Comparison of ENCODE assay signal across 9 cellular contexts in genomic region chr18:45774065-45774521, GRCh38. TPM values are rescaled to one million over a fixed set of nuclear protein-coding genes. Genes with fewer than 3 reads are reported as not detected.
A peak's percentile ranks its signal among the peaks of the same experiment; 100 is the strongest.
DNase-seq lines count a peak whose midpoint lies in the region; ATAC-seq and TF ChIP-seq lines count a peak whose summit lies in the region.
"Had no signal": no experiment of that assay in that cellular context is flagged by ENCODE, and none has a peak within 500 bp of the region (broad histone marks: within the 10 kb centered on the region; RNA-seq: fewer than 3 reads in every experiment).

No MANE protein-coding gene starts in this region.

- TF ChIP-seq CTCF in lower lobe of right lung (IDR thresholded peaks at IDR 0.05): no peak
- TF ChIP-seq CTCF in lower leg skin (IDR thresholded peaks at IDR 0.05): no peak

- DNase-seq in activated naive CD8-positive, alpha-beta T cell treated with anti-CD3 and anti-CD28 coated beads, Interleukin-2, amount 10 ng/mL, durations not matched to agents 7 days and 5 days: no peak
- no peak for DNase-seq in activated naive CD8-positive, alpha-beta T cell treated with anti-CD3 and anti-CD28 coated beads, Interleukin-2, amount 50 U/mL, for 24 hours
- peak; percentile 61 for DNase-seq in HT-29 (ENCODE audit: low spot score)
- DNase-seq in astrocyte of the hippocampus (ENCODE audit: low read depth, low spot score): peak; percentile 41
- no peak for DNase-seq in lower lobe of right lung
- DNase-seq in T-helper 9 cell: no peak
- DNase-seq in KG1 (lab: John Stamatoyannopoulos, UW): no peak
- no peak for DNase-seq in lower leg skin (ENCODE audit: low spot score in 2 of 2)

- H3K4me1 ChIP-seq in lower lobe of right lung: peaks cover 6% of the 10 kb centered on the region

- H3K27me3 Mint-ChIP-seq in activated naive CD8-positive, alpha-beta T cell treated with anti-CD3 and anti-CD28 coated beads, Interleukin-2, amount 10 ng/mL, durations not matched to agents 7 days and 5 days: peaks cover 53% of the 10 kb centered on the region
- H3K27me3 Mint-ChIP-seq in activated naive CD8-positive, alpha-beta T cell treated with anti-CD3 and anti-CD28 coated beads, Interleukin-2, amount 50 U/mL, for 24 hours: peaks cover 19% of the 10 kb centered on the region

- peaks cover 19% of the 10 kb centered on the region for H3K4me1 Mint-ChIP-seq in activated naive CD8-positive, alpha-beta T cell treated with anti-CD3 and anti-CD28 coated beads, Interleukin-2, amount 10 ng/mL, durations not matched to agents 7 days and 5 days
- peaks cover 20% of the 10 kb centered on the region for H3K4me1 Mint-ChIP-seq in activated naive CD8-positive, alpha-beta T cell treated with anti-CD3 and anti-CD28 coated beads, Interleukin-2, amount 50 U/mL, for 24 hours
- H3K4me1 Mint-ChIP-seq: neural crest cell had no signal

- H3K36me3 ChIP-seq in lower lobe of right lung: no peaks in the 10 kb centered on the region

- H3K4me3 Mint-ChIP-seq in activated naive CD8-positive, alpha-beta T cell treated with anti-CD3 and anti-CD28 coated beads, Interleukin-2, amount 10 ng/mL, durations not matched to agents 7 days and 5 days: no peak overlapping the region
- no peak overlapping the region for H3K4me3 Mint-ChIP-seq in activated naive CD8-positive, alpha-beta T cell treated with anti-CD3 and anti-CD28 coated beads, Interleukin-2, amount 50 U/mL, for 24 hours
- H3K4me3 Mint-ChIP-seq: neural crest cell had no signal

- no peak overlapping the region for H3K27ac Mint-ChIP-seq in activated naive CD8-positive, alpha-beta T cell treated with anti-CD3 and anti-CD28 coated beads, Interleukin-2, amount 10 ng/mL, durations not matched to agents 7 days and 5 days
- H3K27ac Mint-ChIP-seq in activated naive CD8-positive, alpha-beta T cell treated with anti-CD3 and anti-CD28 coated beads, Interleukin-2, amount 50 U/mL, for 24 hours: no peak overlapping the region

- H3K9me3 ChIP-seq in lower lobe of right lung: no peaks in the 10 kb centered on the region

- H3K9me3 Mint-ChIP-seq in activated naive CD8-positive, alpha-beta T cell treated with anti-CD3 and anti-CD28 coated beads, Interleukin-2, amount 10 ng/mL, durations not matched to agents 7 days and 5 days: peaks cover 1% of the 10 kb centered on the region
- H3K9me3 Mint-ChIP-seq in activated naive CD8-positive, alpha-beta T cell treated with anti-CD3 and anti-CD28 coated beads, Interleukin-2, amount 50 U/mL, for 24 hours: peaks cover 4% of the 10 kb centered on the region

- no peak overlapping the region for H3K27ac ChIP-seq in lower lobe of right lung

- intact Hi-C loops in lower lobe of right lung (cut with DNase I): no loop called here
- intact Hi-C loops in lower leg skin (cut with DNase I; ENCODE audit: low total_unique reads): no loop called here

- peaks cover 6% of the 10 kb centered on the region for H3K27me3 ChIP-seq in lower lobe of right lung (ENCODE audit: low read depth)

- H3K36me3 Mint-ChIP-seq in activated naive CD8-positive, alpha-beta T cell treated with anti-CD3 and anti-CD28 coated beads, Interleukin-2, amount 10 ng/mL, durations not matched to agents 7 days and 5 days: peaks cover 2% of the 10 kb centered on the region
- H3K36me3 Mint-ChIP-seq in activated naive CD8-positive, alpha-beta T cell treated with anti-CD3 and anti-CD28 coated beads, Interleukin-2, amount 50 U/mL, for 24 hours (ENCODE audit: low read depth): no peaks in the 10 kb centered on the region

- ATAC-seq in activated naive CD8-positive, alpha-beta T cell treated with anti-CD3 and anti-CD28 coated beads, Interleukin-2, amount 10 ng/mL, durations not matched to agents 7 days and 5 days (ENCODE audit: low read depth): peak; percentile 47
- no peak for ATAC-seq in activated naive CD8-positive, alpha-beta T cell treated with anti-CD3 and anti-CD28 coated beads, Interleukin-2, amount 50 U/mL, for 24 hours
- ATAC-seq in lower lobe of right lung: no peak

- no peak for TF ChIP-seq POLR2A in lower leg skin (IDR thresholded peaks at IDR 0.05)

- H3K4me3 ChIP-seq in lower lobe of right lung (no peak overlapping the region), lower leg skin (ENCODE audit: low read depth, poor library complexity, severe bottlenecking) (no peak overlapping the region)

- POLR2A ChIA-PET in activated naive CD8-positive, alpha-beta T cell treated with anti-CD3 and anti-CD28 coated beads, Interleukin-2, amount 10 ng/mL, durations not matched to agents 7 days and 5 days (lab: Charles Lee): no interaction called here

RNA-seq across cellular contexts. Expression of gene SLC14A1, which starts 50.1 kb away (rescaled TPM):
- 1 to 10 TPM; 3.1 to 3.5 TPM for total RNA-seq in activated naive CD8-positive, alpha-beta T cell treated with anti-CD3 and anti-CD28 coated beads, Interleukin-2, amount 10 ng/mL, durations not matched to agents 7 days and 5 days
- 5.9 and 6.2 TPM in 2 replicates for total RNA-seq in HT-29 (2014; rRNA removed; shearing (Covaris generic))
- 21.8 TPM for total RNA-seq in lower lobe of right lung
- total RNA-seq in lower leg skin: 10 to 100 TPM in 1 of 4 donors, 1 to 10 TPM in 2, under 1 TPM in 1; 0.59 to 15.7 (median 4.6) TPM
- total RNA-seq: neural crest cell had no signal

RNA-seq across cellular contexts. Expression of gene SIGLEC15, which starts 51.4 kb away (rescaled TPM):
- not detected for total RNA-seq in activated naive CD8-positive, alpha-beta T cell treated with anti-CD3 and anti-CD28 coated beads, Interleukin-2, amount 10 ng/mL, durations not matched to agents 7 days and 5 days
- total RNA-seq in HT-29 (2014; rRNA removed; shearing (Covaris generic)): 3.5 and 5.5 TPM in 2 replicates
- total RNA-seq in lower lobe of right lung (0.35 TPM), lower leg skin (1 to 10 TPM in 1 of 4 donors, under 1 TPM in 2, not detected in 1; 0.27 to 1.9 (median 0.38) TPM)
- total RNA-seq: neural crest cell had no signal

Comparison
In these comparisons a context has a peak if more than half of its experiments do, and no peak if none do; other contexts are left out.
1. DNase-seq: peak in HT-29 (single experiment) and astrocyte of the hippocampus (single experiment); none in activated naive CD8-positive, alpha-beta T cell treated with anti-CD3 and anti-CD28 coated beads, Interleukin-2, amount 10 ng/mL, durations not matched to agents 7 days and 5 days (single experiment), activated naive CD8-positive, alpha-beta T cell treated with anti-CD3 and anti-CD28 coated beads, Interleukin-2, amount 50 U/mL, for 24 hours (single experiment), lower lobe of right lung (single experiment), T-helper 9 cell (single experiment), KG1 (single experiment) and lower leg skin (0 of 2).